In the genomic region with DNA sequence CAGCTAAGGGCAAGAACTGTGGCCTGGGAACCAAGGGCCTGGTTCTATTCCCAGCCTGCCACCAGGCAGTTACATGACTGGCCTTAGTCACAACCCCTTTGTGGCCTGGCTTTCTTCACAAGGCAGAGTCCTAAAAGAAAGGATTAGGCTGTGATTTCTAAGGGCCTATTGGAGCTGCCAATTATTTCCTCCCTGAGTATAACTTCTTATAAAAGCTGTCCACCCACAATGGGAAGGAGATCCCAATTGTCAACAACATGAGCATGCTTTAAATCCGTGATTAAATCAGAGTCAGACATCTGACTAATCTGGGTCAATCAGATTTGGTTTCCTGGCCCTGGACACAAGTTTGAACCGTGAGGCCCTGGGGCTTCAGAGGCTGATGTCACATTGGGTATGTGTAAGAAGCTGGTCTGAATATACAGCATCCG, we compare ENCODE assay signal across 15 cellular contexts.
DNase-seq lines count a peak whose midpoint lies in the region; ATAC-seq, FAIRE-seq and TF ChIP-seq lines count a peak whose summit lies in the region.
"Had no signal": no experiment of that assay in that cellular context is flagged by ENCODE, and none has a peak within 500 bp of the region (broad histone marks: within the 10 kb centered on the region; RNA-seq: fewer than 3 reads in every experiment).

No MANE protein-coding gene starts in this region.

- peak; percentile 45 to 56; a peak in 4 of 6 replicates for ATAC-seq in A549
- peak; percentile 22 for ATAC-seq in left lung
- no peak for ATAC-seq in HG03520 (IDR thresholded peaks at IDR 0.05; ENCODE audit: unreplicated experiment)
- no peak for ATAC-seq in GM21381 (IDR thresholded peaks at IDR 0.05; ENCODE audit: unreplicated experiment)
- ATAC-seq: stimulated activated naive B cell treated with anti-CD40 and anti-IgM and Interleukin-4, amounts not matched to agents 10 μg/mL and 1 μg/mL and 100 μg/mL, for 72 hours had no signal

- no peaks in the 10 kb centered on the region for H3K36me3 ChIP-seq in left lung
- H3K36me3 ChIP-seq: SJCRH30 had no signal

- peaks cover 20% of the 10 kb centered on the region; the same call in 2 of the 3 replicates for H3K4me1 ChIP-seq in A549
- no peaks in the 10 kb centered on the region for H3K4me1 ChIP-seq in left lung
- H3K4me1 ChIP-seq: SJCRH30 had no signal

- no peak for TF ChIP-seq CTCF in A549 (IDR thresholded peaks at IDR 0.05)
- TF ChIP-seq CTCF in HFFc6 (IDR thresholded peaks at IDR 0.05): no peak
- no peak for TF ChIP-seq CTCF in brain (conservative IDR thresholded peaks at IDR 0.05)
- no peak for TF ChIP-seq CTCF in left lung (IDR thresholded peaks at IDR 0.05)

- no peaks in the 10 kb centered on the region for H3K27me3 ChIP-seq in left lung
- H3K27me3 ChIP-seq: SJCRH30 had no signal

- H3K9me3 Mint-ChIP-seq in HFFc6: no peaks in the 10 kb centered on the region
- no peaks in the 10 kb centered on the region for H3K9me3 Mint-ChIP-seq in brain
- H3K9me3 Mint-ChIP-seq: nephron; stimulated activated naive B cell treated with anti-CD40 and anti-IgM and Interleukin-4, amounts not matched to agents 10 μg/mL and 1 μg/mL and 100 μg/mL, for 72 hours had no signal

- DNase-seq in A549 (ENCODE audit: low read depth in 1 of 2, low spot score in 1 of 2): peak in 1 of 2 experiments; percentile 33
- peak; percentile 78 for DNase-seq in HFFc6
- DNase-seq in left lung: no peak
- no peak for DNase-seq in cerebellum (ENCODE audit: low spot score)
- no peak for DNase-seq in NCI-H524 treated with DMSO at 0.1 percent for 48 hours (lab: John Stamatoyannopoulos, UW)
- DNase-seq: activated CD4-positive, alpha-beta T cell treated with anti-CD3 and anti-CD28 coated beads for 4 hours; activated gamma-delta T cell; NCI-H524; stimulated activated naive B cell treated with anti-CD40 and anti-IgM and Interleukin-4, amounts not matched to agents 10 μg/mL and 1 μg/mL and 100 μg/mL, for 72 hours had no signal

- H3K27ac ChIP-seq in A549 (peak overlapping the region; percentile 44 to 51; a peak in 5 of 6 replicates), left lung (no peak overlapping the region)
- H3K27ac ChIP-seq: SJCRH30 had no signal

- intact Hi-C loops in left lung (cut with DNase I): loop anchor here (2.0 to 10.0 kb wide), 2 partner anchors 99 to 101 kb away; no protein-coding TSS in a partner anchor

- no peak overlapping the region for H3K4me3 ChIP-seq in A549
- no peak overlapping the region for H3K4me3 ChIP-seq in left lung
- H3K4me3 ChIP-seq: SJCRH30 had no signal

- POLR2A ChIA-PET in A549 (lab: Yijun Ruan, JAX): interaction anchor here (1.0 kb wide), 1 partner anchor 97 kb away, joined by 4 read pairs; no protein-coding TSS in a partner anchor

- H3K9me3 ChIP-seq in A549 (no peaks in the 10 kb centered on the region), left lung (no peaks in the 10 kb centered on the region)
- H3K9me3 ChIP-seq: SJCRH30 had no signal

- H3K27me3 Mint-ChIP-seq in HFFc6 (ENCODE audit: insufficient read depth): peaks cover 4% of the 10 kb centered on the region; the same call in 1 of the 2 replicates
- no peaks in the 10 kb centered on the region for H3K27me3 Mint-ChIP-seq in brain
- H3K27me3 Mint-ChIP-seq: B cell; stimulated activated naive B cell treated with anti-CD40 and anti-IgM and Interleukin-4, amounts not matched to agents 10 μg/mL and 1 μg/mL and 100 μg/mL, for 72 hours had no signal

- H3K36me3 Mint-ChIP-seq in HFFc6 (ENCODE audit: low read depth): no peaks in the 10 kb centered on the region
- H3K36me3 Mint-ChIP-seq in brain: no peaks in the 10 kb centered on the region

- H3K27ac Mint-ChIP-seq in HFFc6: peak overlapping the region; percentile 79
- H3K27ac Mint-ChIP-seq in brain: peak overlapping the region in 4 of 5 experiments; percentile 49 to 93 (median 79)
- H3K27ac Mint-ChIP-seq: B cell; nephron; stimulated activated naive B cell treated with anti-CD40 and anti-IgM and Interleukin-4, amounts not matched to agents 10 μg/mL and 1 μg/mL and 100 μg/mL, for 72 hours had no signal

- no peak for TF ChIP-seq POLR2A in A549 (IDR thresholded peaks at IDR 0.05; ENCODE audit: low read length)

- H3K4me3 Mint-ChIP-seq in HFFc6 (no peak overlapping the region), brain (no peak overlapping the region)
- H3K4me3 Mint-ChIP-seq: B cell; nephron; stimulated activated naive B cell treated with anti-CD40 and anti-IgM and Interleukin-4, amounts not matched to agents 10 μg/mL and 1 μg/mL and 100 μg/mL, for 72 hours had no signal

- H3K4me1 Mint-ChIP-seq in HFFc6 (ENCODE audit: low read depth): peaks cover 28% of the 10 kb centered on the region
- H3K4me1 Mint-ChIP-seq in brain: peaks cover 24% of the 10 kb centered on the region
- H3K4me1 Mint-ChIP-seq: nephron had no signal

- CTCF ChIA-PET in A549 (lab: Yijun Ruan, JAX): interaction anchor here (0.6 to 9.2 kb wide), 6 partner anchors 10 to 267 kb away, joined by 3 to 195 read pairs (median 4); no protein-coding TSS in a partner anchor

- H3K4me2 ChIP-seq in A549: peak overlapping the region; percentile 49

- FAIRE-seq in A549 (lab: Jason Lieb, UNC): no peak

- no peak for TF ChIP-seq EP300 in A549 (IDR thresholded peaks at IDR 0.05)

- TF ChIP-seq RAD21 in A549 (conservative IDR thresholded peaks at IDR 0.05 in 1 of 2, IDR thresholded peaks at IDR 0.05 in 1 of 2): no peak

- WGBS in A549 (ENCODE audit: missing lambda C conversion rate): 29% methylated on average over 3 of the region's 3 CpGs

TF ChIP-seq in A549, 52 proteins besides CTCF, POLR2A, EP300 and RAD21:
- no peak for TF ChIP-seq FOXS1 (CRISPR knock-in tag; IDR thresholded peaks at IDR 0.05)
- TF ChIP-seq, protein P1, sequence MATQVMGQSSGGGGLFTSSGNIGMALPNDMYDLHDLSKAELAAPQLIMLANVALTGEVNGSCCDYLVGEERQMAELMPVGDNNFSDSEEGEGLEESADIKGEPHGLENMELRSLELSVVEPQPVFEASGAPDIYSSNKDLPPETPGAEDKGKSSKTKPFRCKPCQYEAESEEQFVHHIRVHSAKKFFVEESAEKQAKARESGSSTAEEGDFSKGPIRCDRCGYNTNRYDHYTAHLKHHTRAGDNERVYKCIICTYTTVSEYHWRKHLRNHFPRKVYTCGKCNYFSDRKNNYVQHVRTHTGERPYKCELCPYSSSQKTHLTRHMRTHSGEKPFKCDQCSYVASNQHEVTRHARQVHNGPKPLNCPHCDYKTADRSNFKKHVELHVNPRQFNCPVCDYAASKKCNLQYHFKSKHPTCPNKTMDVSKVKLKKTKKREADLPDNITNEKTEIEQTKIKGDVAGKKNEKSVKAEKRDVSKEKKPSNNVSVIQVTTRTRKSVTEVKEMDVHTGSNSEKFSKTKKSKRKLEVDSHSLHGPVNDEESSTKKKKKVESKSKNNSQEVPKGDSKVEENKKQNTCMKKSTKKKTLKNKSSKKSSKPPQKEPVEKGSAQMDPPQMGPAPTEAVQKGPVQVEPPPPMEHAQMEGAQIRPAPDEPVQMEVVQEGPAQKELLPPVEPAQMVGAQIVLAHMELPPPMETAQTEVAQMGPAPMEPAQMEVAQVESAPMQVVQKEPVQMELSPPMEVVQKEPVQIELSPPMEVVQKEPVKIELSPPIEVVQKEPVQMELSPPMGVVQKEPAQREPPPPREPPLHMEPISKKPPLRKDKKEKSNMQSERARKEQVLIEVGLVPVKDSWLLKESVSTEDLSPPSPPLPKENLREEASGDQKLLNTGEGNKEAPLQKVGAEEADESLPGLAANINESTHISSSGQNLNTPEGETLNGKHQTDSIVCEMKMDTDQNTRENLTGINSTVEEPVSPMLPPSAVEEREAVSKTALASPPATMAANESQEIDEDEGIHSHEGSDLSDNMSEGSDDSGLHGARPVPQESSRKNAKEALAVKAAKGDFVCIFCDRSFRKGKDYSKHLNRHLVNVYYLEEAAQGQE (IDR thresholded peaks at IDR 0.05): no peak
- TF ChIP-seq SMC3 (IDR thresholded peaks at IDR 0.05): no peak
- TF ChIP-seq SREBF2 (IDR thresholded peaks at IDR 0.05): no peak
- no peak for TF ChIP-seq NPAS2 (CRISPR knock-in tag; IDR thresholded peaks at IDR 0.05; ENCODE audit: borderline replicate concordance)
- TF ChIP-seq, protein P2, sequence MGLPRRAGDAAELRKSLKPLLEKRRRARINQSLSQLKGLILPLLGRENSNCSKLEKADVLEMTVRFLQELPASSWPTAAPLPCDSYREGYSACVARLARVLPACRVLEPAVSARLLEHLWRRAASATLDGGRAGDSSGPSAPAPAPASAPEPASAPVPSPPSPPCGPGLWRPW (IDR thresholded peaks at IDR 0.05): no peak
- TF ChIP-seq, protein P3, sequence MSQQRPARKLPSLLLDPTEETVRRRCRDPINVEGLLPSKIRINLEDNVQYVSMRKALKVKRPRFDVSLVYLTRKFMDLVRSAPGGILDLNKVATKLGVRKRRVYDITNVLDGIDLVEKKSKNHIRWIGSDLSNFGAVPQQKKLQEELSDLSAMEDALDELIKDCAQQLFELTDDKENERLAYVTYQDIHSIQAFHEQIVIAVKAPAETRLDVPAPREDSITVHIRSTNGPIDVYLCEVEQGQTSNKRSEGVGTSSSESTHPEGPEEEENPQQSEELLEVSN (IDR thresholded peaks at IDR 0.05; ENCODE audit: borderline replicate concordance, low read depth): no peak
- no peak for TF ChIP-seq BHLHE40 (IDR thresholded peaks at IDR 0.05; ENCODE audit: low read depth, low read length)
- no peak for TF ChIP-seq FOSB (CRISPR knock-in tag; IDR thresholded peaks at IDR 0.05)
- no peak for TF ChIP-seq POLR2AphosphoS2 (conservative IDR thresholded peaks at IDR 0.05; ENCODE audit: low read length)
- TF ChIP-seq HEYL (CRISPR knock-in tag; IDR thresholded peaks at IDR 0.05): no peak
- TF ChIP-seq JUN (IDR thresholded peaks at IDR 0.05): no peak

Comparison
In these comparisons a context has a peak if more than half of its experiments do, and no peak if none do; other contexts are left out.
1. ATAC-seq: peak in A549 (2 of 2) and left lung (single experiment); none in HG03520 (single experiment) and GM21381 (single experiment).
2. H3K27ac ChIP-seq: peak in A549 (2 of 2); none in left lung (0 of 2).